ENCODE assay signal across 22 cellular contexts in genomic region chr2:20173064-20173463, GRCh38. TPM values are rescaled to one million over a fixed set of nuclear protein-coding genes. Genes with fewer than 3 reads are reported as not detected.
"Had no signal": no experiment of that assay in that cellular context is flagged by ENCODE, and none has a peak within 500 bp of the region (broad histone marks: within the 10 kb centered on the region; RNA-seq: fewer than 3 reads in every experiment).

No MANE protein-coding gene starts in this region.

- H3K36me3 ChIP-seq: tibial nerve had no signal

- H3K27me3 ChIP-seq: foreskin keratinocyte, tibial nerve had no signal

- ATAC-seq: activated T-cell treated with anti-CD3 and anti-CD28 coated beads, Interleukin-2, amount 50 U/mL, for 72 hours; naive thymus-derived CD8-positive, alpha-beta T cell; stimulated activated naive CD8-positive, alpha-beta T cell treated with anti-CD3 and anti-CD28 coated beads, Interleukin-15, Interleukin-2, amounts not matched to agents 100 U/mL and 50 U/mL, for 24 hours had no signal

- H3K9me3 Mint-ChIP-seq: activated naive CD4-positive, alpha-beta T cell treated with anti-CD3 and anti-CD28 coated beads, Interleukin-2, amount 50 U/mL, for 24 hours; activated T-cell treated with anti-CD3 and anti-CD28 coated beads, Interleukin-2, amount 50 U/mL, for 72 hours; dendritic cell treated with granulocyte-macrophage colony-stimulating factor and Interleukin-4, amounts not matched to agents 40 ng/mL and 50 ng/mL, for 4 days; naive thymus-derived CD8-positive, alpha-beta T cell had no signal

- H3K4me3 ChIP-seq: tibial nerve had no signal

- H3K4me3 Mint-ChIP-seq: activated naive CD4-positive, alpha-beta T cell treated with anti-CD3 and anti-CD28 coated beads, Interleukin-2, amount 50 U/mL, for 24 hours; activated T-cell treated with anti-CD3 and anti-CD28 coated beads, Interleukin-2, amount 50 U/mL, for 72 hours; dendritic cell treated with granulocyte-macrophage colony-stimulating factor and Interleukin-4, amounts not matched to agents 40 ng/mL and 50 ng/mL, for 4 days; naive thymus-derived CD8-positive, alpha-beta T cell had no signal

- FAIRE-seq: astrocyte, bronchial epithelial cell had no signal

- H3K27ac Mint-ChIP-seq: activated naive CD4-positive, alpha-beta T cell treated with anti-CD3 and anti-CD28 coated beads, Interleukin-2, amount 50 U/mL, for 24 hours; activated T-cell treated with anti-CD3 and anti-CD28 coated beads, Interleukin-2, amount 50 U/mL, for 72 hours; dendritic cell treated with granulocyte-macrophage colony-stimulating factor and Interleukin-4, amounts not matched to agents 40 ng/mL and 50 ng/mL, for 4 days; naive thymus-derived CD8-positive, alpha-beta T cell had no signal

- H3K27ac ChIP-seq: tibial nerve, VCaP had no signal

- H3K36me3 Mint-ChIP-seq: activated naive CD4-positive, alpha-beta T cell treated with anti-CD3 and anti-CD28 coated beads, Interleukin-2, amount 50 U/mL, for 24 hours; naive thymus-derived CD8-positive, alpha-beta T cell had no signal

- H3K27me3 Mint-ChIP-seq: dendritic cell treated with granulocyte-macrophage colony-stimulating factor and Interleukin-4, amounts not matched to agents 40 ng/mL and 50 ng/mL, for 4 days had no signal

- H3K9me3 ChIP-seq: tibial nerve had no signal

- H3K4me1 Mint-ChIP-seq: activated naive CD4-positive, alpha-beta T cell treated with anti-CD3 and anti-CD28 coated beads, Interleukin-2, amount 50 U/mL, for 24 hours had no signal

- DNase-seq: activated CD4-positive, alpha-beta T cell treated with anti-CD3 and anti-CD28 coated beads for 1 hour; activated CD4-positive, alpha-beta T cell treated with anti-CD3 and anti-CD28 coated beads, Interleukin-2, amount 50 U/mL, for 4 hours; activated gamma-delta T cell; activated T-cell treated with anti-CD3 and anti-CD28 coated beads, Interleukin-2, amount 50 U/mL, for 72 hours; effector memory CD4-positive, alpha-beta T cell; foreskin keratinocyte; glutamatergic neuron; hippocampal formation; kidney glomerular epithelial cell; mesenchymal stem cell; naive thymus-derived CD8-positive, alpha-beta T cell; stimulated activated CD4-positive, alpha-beta T cell treated with anti-CD3 and anti-CD28 coated beads, Interleukin-2, amount 100 ng/mL, for 24 hours; stimulated activated naive CD8-positive, alpha-beta T cell treated with anti-CD3 and anti-CD28 coated beads, Interleukin-15, Interleukin-2, amounts not matched to agents 100 U/mL and 50 U/mL, for 24 hours; substantia nigra; SW 1271; T-helper 2 cell had no signal

RNA-seq across cellular contexts. Expression of gene SDC1, which starts 51.9 kb away (rescaled TPM):
- total RNA-seq: naive thymus-derived CD8-positive, alpha-beta T cell had no signal
- polyA plus RNA-seq: naive thymus-derived CD8-positive, alpha-beta T cell had no signal
